In the genomic region with DNA sequence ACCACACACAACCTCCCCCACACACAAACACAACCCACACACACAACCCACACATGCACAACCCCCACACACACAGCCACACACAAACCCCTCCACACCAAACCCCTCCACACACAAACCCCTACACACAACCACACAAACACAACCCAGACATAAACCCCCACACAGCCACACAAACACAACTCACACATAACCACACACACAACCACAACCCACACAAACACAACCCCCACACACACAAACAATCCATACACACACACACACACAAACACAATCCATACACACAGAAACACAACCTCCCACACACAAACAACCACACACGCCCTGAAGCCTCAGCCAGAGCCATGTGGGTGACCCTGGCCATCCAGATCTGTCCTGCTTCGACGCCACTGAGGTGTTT, we compare ENCODE assay signal across 15 cellular contexts. TPM values are rescaled to one million over a fixed set of nuclear protein-coding genes. Genes with fewer than 3 reads are reported as not detected.
DNase-seq lines count a peak whose midpoint lies in the region; ATAC-seq and TF ChIP-seq lines count a peak whose summit lies in the region.
"Had no signal": no experiment of that assay in that cellular context is flagged by ENCODE, and none has a peak within 500 bp of the region (broad histone marks: within the 10 kb centered on the region; RNA-seq: fewer than 3 reads in every experiment).

No MANE protein-coding gene starts in this region.

- POLR2A ChIA-PET in AG04450 (lab: Yijun Ruan, JAX) (interaction anchor here (0.5 kb wide), 1 partner anchor 321 kb away, joined by 7 read pairs; no protein-coding TSS in a partner anchor), HCT116 (lab: Charles Lee) (no interaction called here)
- POLR2A ChIA-PET in activated naive CD8-positive, alpha-beta T cell treated with anti-CD3 and anti-CD28 coated beads, Interleukin-2, amount 10 ng/mL, durations not matched to agents 7 days and 5 days (lab: Charles Lee) = no interaction called here

- no peaks in the 10 kb centered on the region for H3F3A ChIP-seq in MM.1S (ENCODE audit: insufficient read depth, low read length)

- peaks cover 9% of the 10 kb centered on the region for H3K36me3 Mint-ChIP-seq in activated naive CD8-positive, alpha-beta T cell treated with anti-CD3 and anti-CD28 coated beads, Interleukin-2, amount 10 ng/mL, durations not matched to agents 7 days and 5 days
- H3K36me3 Mint-ChIP-seq in nephron (ENCODE audit: low read depth) = peaks cover 6% of the 10 kb centered on the region

- H3K4me2 ChIP-seq in HCT116 (ENCODE audit: low read length) = no peak overlapping the region
- no peak overlapping the region for H3K4me2 ChIP-seq in MM.1S (ENCODE audit: low read depth, low read length)

- TF ChIP-seq POLR2A in HCT116 (IDR thresholded peaks at IDR 0.05; ENCODE audit: borderline replicate concordance, extremely low read depth, insufficient read depth, insufficient read length) = no peak

- intact Hi-C loops in HCT116 (cut with micrococcal nuclease) = loop anchor here (5.0 kb wide), 3 partner anchors 104 to 209 kb away; a partner anchor contains a TSS

- H3K9ac ChIP-seq in HCT116 (ENCODE audit: low read length) (no peak overlapping the region), MM.1S (ENCODE audit: low read length) (no peak overlapping the region)

- H3K27ac Mint-ChIP-seq in activated naive CD8-positive, alpha-beta T cell treated with anti-CD3 and anti-CD28 coated beads, Interleukin-2, amount 10 ng/mL, durations not matched to agents 7 days and 5 days = peak overlapping the region; percentile 54
- peak overlapping the region in 2 of 3 experiments; percentile 14 to 19 for H3K27ac Mint-ChIP-seq in nephron

- H3K4me3 ChIP-seq in AG04450 (ENCODE audit: low read depth, low read length) (no peak overlapping the region), HCT116 (replicated peaks in 1 of 2; ENCODE audit: low read depth in 1 of 2, low read length in 2 of 2) (no peak overlapping the region), MM.1S (ENCODE audit: low read length) (no peak overlapping the region)
- H3K4me3 ChIP-seq: thoracic aorta had no signal

- H3K4me1 ChIP-seq in HCT116 (ENCODE audit: control insufficient read depth in 1 of 2, insufficient read depth in 2 of 2, low read length in 2 of 2) (peaks cover 13 to 32% of the 10 kb centered on the region in 2 experiments), MM.1S (ENCODE audit: low read length) (no peaks in the 10 kb centered on the region)

- no TSS peak for BruUV-seq in HCT116 (replicated peaks; lab: Mats Ljungman, UMichigan)

- no peaks in the 10 kb centered on the region for H4K20me1 ChIP-seq in HCT116 (ENCODE audit: insufficient read depth)
- peaks cover 20% of the 10 kb centered on the region for H4K20me1 ChIP-seq in MM.1S (ENCODE audit: insufficient read depth, low read length)

- DNase-seq in AG04450 (ENCODE audit: low read depth, low spot score) = no peak
- no peak for DNase-seq in HCT116 (ENCODE audit: low read depth, low spot score)
- no peak for DNase-seq in activated naive CD8-positive, alpha-beta T cell treated with anti-CD3 and anti-CD28 coated beads, Interleukin-2, amount 10 ng/mL, durations not matched to agents 7 days and 5 days
- DNase-seq in mucosa of gallbladder (ENCODE audit: low spot score) = no peak
- DNase-seq in RKO (ENCODE audit: low spot score) = no peak
- no peak for DNase-seq in MM.1S
- DNase-seq: erythroblast; NCI-H1092 treated with DMSO at 0.1 percent for 48 hours; small intestine; stimulated activated CD4-positive, alpha-beta T cell treated with anti-CD3 and anti-CD28 coated beads, Interleukin-4, amount 100 ng/mL, for 4 hours; stimulated activated CD8-positive, alpha-beta memory T cell treated with anti-CD3 and anti-CD28 coated beads, Interleukin-4, amount 100 ng/mL, for 48 hours had no signal

- no peak for TF ChIP-seq RAD21 in HCT116 (IDR thresholded peaks at IDR 0.05; ENCODE audit: low read depth)

- H3K9me2 ChIP-seq in HCT116 (ENCODE audit: insufficient read depth) (no peaks in the 10 kb centered on the region), MM.1S (replicated peaks; ENCODE audit: insufficient read depth, low read length) (no peaks in the 10 kb centered on the region)

- no peaks in the 10 kb centered on the region for H3K27me3 ChIP-seq in AG04450 (ENCODE audit: control insufficient read depth, insufficient read depth, low read length)
- H3K27me3 ChIP-seq in HCT116 (ENCODE audit: insufficient read depth, low read length) = no peaks in the 10 kb centered on the region
- no peaks in the 10 kb centered on the region for H3K27me3 ChIP-seq in MM.1S (replicated peaks; ENCODE audit: insufficient read depth, low read length)
- H3K27me3 ChIP-seq: brain microvascular endothelial cell had no signal

- H3K27me3 Mint-ChIP-seq in activated naive CD8-positive, alpha-beta T cell treated with anti-CD3 and anti-CD28 coated beads, Interleukin-2, amount 10 ng/mL, durations not matched to agents 7 days and 5 days = no peaks in the 10 kb centered on the region
- no peaks in the 10 kb centered on the region for H3K27me3 Mint-ChIP-seq in nephron (ENCODE audit: low read depth)

- H3K79me2 ChIP-seq in HCT116 (ENCODE audit: insufficient read depth, low read length) = peaks cover 19% of the 10 kb centered on the region; the same call in 1 of the 2 replicates
- H3K79me2 ChIP-seq in MM.1S (ENCODE audit: low read length) = peaks cover 87% of the 10 kb centered on the region

- no peak overlapping the region for H2AFZ ChIP-seq in HCT116 (ENCODE audit: low read depth, low read length, poor library complexity, severe bottlenecking)
- no peak overlapping the region for H2AFZ ChIP-seq in MM.1S (ENCODE audit: low read length)

- no peaks in the 10 kb centered on the region for H3K9me3 Mint-ChIP-seq in activated naive CD8-positive, alpha-beta T cell treated with anti-CD3 and anti-CD28 coated beads, Interleukin-2, amount 10 ng/mL, durations not matched to agents 7 days and 5 days
- no peaks in the 10 kb centered on the region for H3K9me3 Mint-ChIP-seq in nephron

- RAD21 ChIA-PET in HCT116 (lab: Charles Lee; ENCODE audit: low non-redundant PET in 1 of 2, low total read pairs in 2 of 2, uncharacterized antibody in 2 of 2, unreplicated experiment in 2 of 2) = no interaction called here

- peaks cover 14% of the 10 kb centered on the region for H3K4me1 Mint-ChIP-seq in activated naive CD8-positive, alpha-beta T cell treated with anti-CD3 and anti-CD28 coated beads, Interleukin-2, amount 10 ng/mL, durations not matched to agents 7 days and 5 days
- H3K4me1 Mint-ChIP-seq in nephron = peaks cover 11% of the 10 kb centered on the region

- H3K4me3 Mint-ChIP-seq in activated naive CD8-positive, alpha-beta T cell treated with anti-CD3 and anti-CD28 coated beads, Interleukin-2, amount 10 ng/mL, durations not matched to agents 7 days and 5 days = no peak overlapping the region
- no peak overlapping the region for H3K4me3 Mint-ChIP-seq in nephron

- 0 out of 4 replicates have a peak, but pooled peaks cover 0 to 2% of the 10 kb centered on the region in 2 experiments for H3K36me3 ChIP-seq in HCT116 (ENCODE audit: control insufficient read depth in 1 of 2, insufficient read depth in 2 of 2, low read length in 2 of 2)
- no peaks in the 10 kb centered on the region for H3K36me3 ChIP-seq in MM.1S (replicated peaks; ENCODE audit: insufficient read depth, low read length)

- ATAC-seq in HCT116 (no peak), HG03565 (IDR thresholded peaks at IDR 0.05; ENCODE audit: unreplicated experiment) (no peak)
- ATAC-seq in activated naive CD8-positive, alpha-beta T cell treated with anti-CD3 and anti-CD28 coated beads, Interleukin-2, amount 10 ng/mL, durations not matched to agents 7 days and 5 days (ENCODE audit: low read depth) = no peak

- CTCF ChIA-PET in AG04450 (lab: Charles Lee) = interaction anchor here (0.7 to 2.3 kb wide), 3 partner anchors 8 to 380 kb away, joined by 3 to 9 read pairs (median 3); no protein-coding TSS in a partner anchor
- CTCF ChIA-PET in HCT116 (lab: Charles Lee) = interaction anchor here (1.3 kb wide), 1 partner anchor 14 kb away, joined by 4 read pairs; no protein-coding TSS in a partner anchor

- H3K27ac ChIP-seq in AG04450 (ENCODE audit: low read depth, low read length) = peak overlapping the region; percentile 21
- H3K27ac ChIP-seq in HCT116 (ENCODE audit: low read depth, low read length) = peak overlapping the region; percentile 26; the same call in 1 of the 2 replicates
- H3K27ac ChIP-seq in MM.1S (ENCODE audit: low read length) = no peak overlapping the region
- H3K27ac ChIP-seq: brain microvascular endothelial cell had no signal

- no peaks in the 10 kb centered on the region for H3K9me3 ChIP-seq in AG04450 (ENCODE audit: control insufficient read depth, insufficient read depth, low read length)
- H3K9me3 ChIP-seq in HCT116 (ENCODE audit: control insufficient read depth in 1 of 2, insufficient read depth in 1 of 2, low read depth in 1 of 2, low read length in 2 of 2) = no peaks in the 10 kb centered on the region
- H3K9me3 ChIP-seq in MM.1S (replicated peaks; ENCODE audit: insufficient read depth, low read length) = no peaks in the 10 kb centered on the region
- H3K9me3 ChIP-seq: thoracic aorta had no signal

- TF ChIP-seq CTCF in AG04450 (IDR thresholded peaks at IDR 0.05; ENCODE audit: low read depth, low read length) (no peak), HCT116 (IDR thresholded peaks at IDR 0.05 in 2 of 3, conservative IDR thresholded peaks at IDR 0.05 in 1 of 3; ENCODE audit: borderline replicate concordance in 1 of 3, insufficient read depth in 1 of 3, low read depth in 2 of 3, low read length in 2 of 3) (no peak), nephron (IDR thresholded peaks at IDR 0.05; ENCODE audit: unreplicated experiment in 3 of 3) (no peak), MM.1S (IDR thresholded peaks at IDR 0.05; ENCODE audit: low read length) (no peak)

TF ChIP-seq in HCT116, 20 proteins besides CTCF, POLR2A, EP300 and RAD21 (continues in another document):
- TF ChIP-seq ZNF274 (IDR thresholded peaks at IDR 0.05; ENCODE audit: low read depth, low read length) = no peak

RNA-seq across cellular contexts. Expression of a gene that starts 30.0 kb away (rescaled TPM):
- 13.3 and 19.2 TPM in 2 replicates for polyA plus RNA-seq in AG04450 (2011; rRNA removed)
- 13.2 and 18.3 TPM in 2 replicates for polyA minus RNA-seq in AG04450 (2011; rRNA and poly(A)+ RNA removed)
- 365 TPM for total RNA-seq in HCT116 (2021; ENCODE audit: unreplicated experiment)
- polyA plus RNA-seq in HCT116 (2012) = 282 and 302 TPM in 2 replicates
- 10 to 100 TPM; 39.6 to 43.4 TPM for total RNA-seq in activated naive CD8-positive, alpha-beta T cell treated with anti-CD3 and anti-CD28 coated beads, Interleukin-2, amount 10 ng/mL, durations not matched to agents 7 days and 5 days
- total RNA-seq in mucosa of gallbladder = 37.1 TPM

RNA-seq across cellular contexts. Expression of a gene that starts 48.8 kb away (rescaled TPM):
- polyA plus RNA-seq in AG04450 (2011; rRNA removed) = 9.4 and 12.6 TPM in 2 replicates
- 18.0 and 18.5 TPM in 2 replicates for polyA minus RNA-seq in AG04450 (2011; rRNA and poly(A)+ RNA removed)
- total RNA-seq in HCT116 (2021; ENCODE audit: unreplicated experiment) (164 TPM), mucosa of gallbladder (68.1 TPM)
- 55.6 and 64.2 TPM in 2 replicates for polyA plus RNA-seq in HCT116 (2012)
- total RNA-seq in activated naive CD8-positive, alpha-beta T cell treated with anti-CD3 and anti-CD28 coated beads, Interleukin-2, amount 10 ng/mL, durations not matched to agents 7 days and 5 days = 100 to 1,000 TPM; 152 to 158 TPM

RNA-seq across cellular contexts. Expression of a gene that starts 53.9 kb away (rescaled TPM):
- 2.7 and 4.1 TPM in 2 replicates for polyA plus RNA-seq in AG04450 (2011; rRNA removed)
- 4.9 and 7.6 TPM in 2 replicates for polyA minus RNA-seq in AG04450 (2011; rRNA and poly(A)+ RNA removed)
- 22.9 TPM for total RNA-seq in HCT116 (2021; ENCODE audit: unreplicated experiment)
- 14.9 and 19.8 TPM in 2 replicates for polyA plus RNA-seq in HCT116 (2012)
- 10 to 100 TPM; 28.5 to 31.2 TPM for total RNA-seq in activated naive CD8-positive, alpha-beta T cell treated with anti-CD3 and anti-CD28 coated beads, Interleukin-2, amount 10 ng/mL, durations not matched to agents 7 days and 5 days
- 20.1 TPM for total RNA-seq in mucosa of gallbladder
